ENCODE assay signal across 21 cellular contexts in genomic region chr16:56307534-56307873, GRCh38.
DNase-seq lines count a peak whose midpoint lies in the region; ATAC-seq, FAIRE-seq and TF ChIP-seq lines count a peak whose summit lies in the region.
"Had no signal": no experiment of that assay in that cellular context is flagged by ENCODE, and none has a peak within 500 bp of the region (broad histone marks: within the 10 kb centered on the region; RNA-seq: fewer than 3 reads in every experiment).

No MANE protein-coding gene starts in this region.

- intact Hi-C loops in K562 (cut with micrococcal nuclease), result no loop called here

- H3K4me2 ChIP-seq in K562 (ENCODE audit: insufficient read depth, low read length) (no peak overlapping the region), trophoblast cell (ENCODE audit: low read length) (no peak overlapping the region)

- H4K8ac ChIP-seq in trophoblast cell (ENCODE audit: low read depth, low read length), result no peak overlapping the region

- no TSS peak for BruUV-seq in K562 (replicated peaks; lab: Mats Ljungman, UMichigan)

- peak; percentile 6 for FAIRE-seq in K562 (lab: Jason Lieb, UNC)
- FAIRE-seq: A204.1, G401.6, GM12891, GM19239, H1, HepG2 had no signal

- H3K27ac ChIP-seq in K562 (ENCODE audit: extremely low read depth, low read depth, low read length) (no peak overlapping the region), caudate nucleus (ENCODE audit: low read depth, low read length) (peak overlapping the region; percentile 96), layer of hippocampus (ENCODE audit: low read depth, low read length) (peak overlapping the region; percentile 99), substantia nigra (ENCODE audit: low read depth, low read length, poor library complexity, severe bottlenecking) (peak overlapping the region; percentile 99), trophoblast cell (ENCODE audit: low read depth, low read length) (no peak overlapping the region)
- H3K27ac ChIP-seq in effector memory CD4-positive, alpha-beta T cell (ENCODE audit: insufficient read depth, low read length, poor library complexity, severe bottlenecking), result no peak overlapping the region

- CTCF ChIA-PET in K562 (lab: Yijun Ruan, JAX; ENCODE audit: low intra/inter-chr PET ratio), result no interaction called here

- H3K9ac ChIP-seq in K562 (ENCODE audit: insufficient read depth in 1 of 2, low read depth in 2 of 2, low read length in 2 of 2) (no peak overlapping the region), trophoblast cell (ENCODE audit: low read length) (no peak overlapping the region)

- TF ChIP-seq RAD21 in K562 (CRISPR knock-in tag; conservative IDR thresholded peaks at IDR 0.05 in 1 of 2, IDR thresholded peaks at IDR 0.05 in 1 of 2), result no peak

- in situ Hi-C loops in K562 (cut with MboI), result no loop called here

- no peak overlapping the region for H3K4me3 Mint-ChIP-seq in osteocyte (ENCODE audit: unreplicated experiment)
- H3K4me3 Mint-ChIP-seq: CD4-positive, CD25-positive, alpha-beta regulatory T cell; CD8-positive, alpha-beta memory T cell; H9 had no signal

- H3K27me3 ChIP-seq in K562 (ENCODE audit: control insufficient read depth in 2 of 2, insufficient read depth in 2 of 2, low read length in 2 of 2), result peaks cover 18 to 64% of the 10 kb centered on the region in 2 experiments; a peak in 4 of 5 replicates
- no peaks in the 10 kb centered on the region for H3K27me3 ChIP-seq in layer of hippocampus (ENCODE audit: control insufficient read depth, insufficient read depth, low read length)
- no peaks in the 10 kb centered on the region for H3K27me3 ChIP-seq in effector memory CD4-positive, alpha-beta T cell (replicated peaks; ENCODE audit: control insufficient read depth, insufficient read depth, low read length, poor library complexity, severe bottlenecking)
- no peaks in the 10 kb centered on the region for H3K27me3 ChIP-seq in trophoblast cell (ENCODE audit: insufficient read depth, low read length)
- H3K27me3 ChIP-seq: BE2C had no signal

- no peak for TF ChIP-seq EP300 in K562 (IDR thresholded peaks at IDR 0.05; ENCODE audit: low read length)

- H3K27me3 Mint-ChIP-seq in osteocyte (ENCODE audit: unreplicated experiment), result peaks cover 33% of the 10 kb centered on the region
- H3K27me3 Mint-ChIP-seq: CD8-positive, alpha-beta memory T cell had no signal

- no peak overlapping the region for H2BK120ac ChIP-seq in trophoblast cell (ENCODE audit: insufficient read depth, low read length, poor library complexity)

- DNase-seq in K562 (ENCODE audit: extremely low read depth in 1 of 4, low spot score in 3 of 4) (no peak), caudate nucleus (lab: John Stamatoyannopoulos, UW) (no peak), substantia nigra (lab: John Stamatoyannopoulos, UW) (no peak), osteocyte (ENCODE audit: extremely low spot score, unreplicated experiment) (no peak), trophoblast cell (no peak)
- DNase-seq in effector memory CD4-positive, alpha-beta T cell, result no peak
- DNase-seq: ACHN; BE2C; CD4-positive, CD25-positive, alpha-beta regulatory T cell; CD8-positive, alpha-beta memory T cell; COR-L47; DMS 273 treated with DMSO at 0.1 percent for 48 hours; DMS53; H9 had no signal

- H2AK5ac ChIP-seq in trophoblast cell (ENCODE audit: low read length), result no peak overlapping the region

- H2BK5ac ChIP-seq in trophoblast cell (ENCODE audit: low read depth, low read length, poor library complexity), result no peak overlapping the region

- H3K23ac ChIP-seq in trophoblast cell (ENCODE audit: low read length), result no peak overlapping the region

- no peak overlapping the region for H4K91ac ChIP-seq in trophoblast cell (ENCODE audit: low read depth, low read length)

- no peak overlapping the region for H2AFZ ChIP-seq in K562 (ENCODE audit: low read depth, low read length)
- no peak overlapping the region for H2AFZ ChIP-seq in trophoblast cell (ENCODE audit: insufficient read depth, low read length, poor library complexity)

- no peaks in the 10 kb centered on the region for H3K9me3 ChIP-seq in K562 (replicated peaks; ENCODE audit: control insufficient read depth, insufficient read depth, low read depth, low read length)
- no peaks in the 10 kb centered on the region for H3K9me3 ChIP-seq in effector memory CD4-positive, alpha-beta T cell (ENCODE audit: control insufficient read depth, low read length)
- H3K9me3 ChIP-seq in trophoblast cell (ENCODE audit: insufficient read depth, low read depth, low read length), result no peaks in the 10 kb centered on the region
- H3K9me3 ChIP-seq: BE2C had no signal

- no peak overlapping the region for H3K18ac ChIP-seq in trophoblast cell (ENCODE audit: low read length)

- peaks cover 0 to 16% of the 10 kb centered on the region in 2 experiments; a peak in 2 of 5 replicates for H3K4me1 ChIP-seq in K562 (replicated peaks in 1 of 2; ENCODE audit: control insufficient read depth in 2 of 2, insufficient read depth in 2 of 2, low read length in 2 of 2)
- no peaks in the 10 kb centered on the region for H3K4me1 ChIP-seq in effector memory CD4-positive, alpha-beta T cell (ENCODE audit: control insufficient read depth, insufficient read depth, low read length, poor library complexity, severe bottlenecking)
- H3K4me1 ChIP-seq in trophoblast cell (ENCODE audit: control insufficient read depth in 1 of 2, insufficient read depth in 2 of 2, low read length in 2 of 2), result peaks cover 0 to 3% of the 10 kb centered on the region in 2 experiments

- H3K36me3 Mint-ChIP-seq in osteocyte (ENCODE audit: unreplicated experiment), result no peaks in the 10 kb centered on the region
- H3K36me3 Mint-ChIP-seq: CD4-positive, CD25-positive, alpha-beta regulatory T cell had no signal

- 0% methylated on average over 2 of the region's 2 CpGs for WGBS in K562 (ENCODE audit: insufficient coverage, low coverage, missing lambda C conversion rate)
- no CpG with 5 or more reads among the region's 2 CpGs for WGBS in trophoblast cell (ENCODE audit: extremely low coverage, insufficient coverage, insufficient read length)

- no peaks in the 10 kb centered on the region for H3K9me3 Mint-ChIP-seq in osteocyte (ENCODE audit: unreplicated experiment)
- H3K9me3 Mint-ChIP-seq: CD4-positive, CD25-positive, alpha-beta regulatory T cell; CD8-positive, alpha-beta memory T cell; H9 had no signal

- no peak overlapping the region for H3K4me3 ChIP-seq in K562
- no peak overlapping the region for H3K4me3 ChIP-seq in effector memory CD4-positive, alpha-beta T cell (ENCODE audit: insufficient read depth, low read depth, low read length, poor library complexity, severe bottlenecking)
- no peak overlapping the region for H3K4me3 ChIP-seq in trophoblast cell (ENCODE audit: low read depth, low read length)

- no peak for TF ChIP-seq CTCF in K562 (IDR thresholded peaks at IDR 0.05 in 2 of 3, conservative IDR thresholded peaks at IDR 0.05 in 1 of 3; ENCODE audit: insufficient read depth in 2 of 3, low read depth in 1 of 3, low read length in 3 of 3)
- no peak for TF ChIP-seq CTCF in osteocyte (IDR thresholded peaks at IDR 0.05)

- H3K14ac ChIP-seq in trophoblast cell (ENCODE audit: low read length), result no peak overlapping the region

- no peaks in the 10 kb centered on the region for H3K9me1 ChIP-seq in K562 (ENCODE audit: control insufficient read depth, insufficient read depth, low read length)

- no peaks in the 10 kb centered on the region for H3K79me1 ChIP-seq in trophoblast cell (ENCODE audit: low read length)

- no peak overlapping the region for H2BK12ac ChIP-seq in trophoblast cell (ENCODE audit: low read length)

- no peaks in the 10 kb centered on the region for H3K36me3 ChIP-seq in K562 (ENCODE audit: control insufficient read depth, insufficient read depth, low read length)
- no peaks in the 10 kb centered on the region for H3K36me3 ChIP-seq in effector memory CD4-positive, alpha-beta T cell (ENCODE audit: control insufficient read depth, insufficient read depth, low read length)
- no peaks in the 10 kb centered on the region for H3K36me3 ChIP-seq in trophoblast cell (ENCODE audit: control insufficient read depth in 1 of 2, insufficient read depth in 2 of 2, low read length in 2 of 2)

- H3K79me2 ChIP-seq in K562 (ENCODE audit: control insufficient read depth, insufficient read depth, low read length) (no peaks in the 10 kb centered on the region), trophoblast cell (ENCODE audit: control insufficient read depth, insufficient read depth, low read length, poor library complexity) (no peaks in the 10 kb centered on the region)

- no peak overlapping the region for H4K12ac ChIP-seq in trophoblast cell (ENCODE audit: low read depth, low read length)

- no peak overlapping the region for H3K4ac ChIP-seq in trophoblast cell (ENCODE audit: low read depth, low read length)

- ATAC-seq in K562, result no peak
- ATAC-seq: HepG2 had no signal

- no peak for TF ChIP-seq POLR2A in K562 (conservative IDR thresholded peaks at IDR 0.05)

- peaks cover 7% of the 10 kb centered on the region for H4K20me1 ChIP-seq in K562 (replicated peaks; ENCODE audit: control insufficient read depth, insufficient read depth, low read length)

- POLR2A ChIA-PET in K562 (lab: Yijun Ruan, JAX), result interaction anchor here (0.9 to 1.6 kb wide), 2 partner anchors 21 to 63 kb away, joined by 4 read pairs; no protein-coding TSS in a partner anchor

- no peak overlapping the region for H3K27ac Mint-ChIP-seq in osteocyte (ENCODE audit: unreplicated experiment)
- H3K27ac Mint-ChIP-seq: CD4-positive, CD25-positive, alpha-beta regulatory T cell had no signal

- H3K4me1 Mint-ChIP-seq in osteocyte (ENCODE audit: unreplicated experiment), result no peaks in the 10 kb centered on the region
- H3K4me1 Mint-ChIP-seq: CD4-positive, CD25-positive, alpha-beta regulatory T cell had no signal

TF ChIP-seq in K562, 482 proteins besides CTCF, POLR2A, EP300 and RAD21 (continues in another document):
- TF ChIP-seq ZZZ3 (IDR thresholded peaks at IDR 0.05), result no peak
- no peak for TF ChIP-seq CREM (IDR thresholded peaks at IDR 0.05; ENCODE audit: low read depth)
- TF ChIP-seq RAD51 (IDR thresholded peaks at IDR 0.05; ENCODE audit: borderline replicate concordance, low read depth), result peak; percentile 26; the same call in 1 of the 2 replicates
- TF ChIP-seq TFE3 (CRISPR knock-in tag; IDR thresholded peaks at IDR 0.05), result peak; percentile 86

Comparison
In these comparisons a context has a peak if more than half of its experiments do, and no peak if none do; other contexts are left out.
1. H3K27ac ChIP-seq: peak in caudate nucleus (single experiment), layer of hippocampus (single experiment) and substantia nigra (single experiment); none in K562 (single experiment), effector memory CD4-positive, alpha-beta T cell (single experiment) and trophoblast cell (single experiment).